Comparison of ENCODE assay signal across 1 cellular context in genomic region chr3:132900479-132900878, GRCh38.
TF ChIP-seq lines count a peak whose summit lies in the region.

No MANE protein-coding gene starts in this region.

TF ChIP-seq in H1, 55 proteins besides CTCF, POLR2A, EP300 and RAD21 (continued from another document):
- no peak for TF ChIP-seq CHD1 (IDR thresholded peaks at IDR 0.05; ENCODE audit: low read depth, low read length)
- no peak for TF ChIP-seq JUN (IDR thresholded peaks at IDR 0.05; ENCODE audit: low read depth, low read length)
- TF ChIP-seq SIRT6 (IDR thresholded peaks at IDR 0.05; ENCODE audit: low read length), result no peak
- no peak for TF ChIP-seq ZNF274 (IDR thresholded peaks at IDR 0.05; ENCODE audit: borderline replicate concordance, extremely low read depth, low read length)
- TF ChIP-seq TCF12 (IDR thresholded peaks at IDR 0.05; ENCODE audit: low read depth, low read length), result no peak
- no peak for TF ChIP-seq CBX5 (IDR thresholded peaks at IDR 0.05; ENCODE audit: low read depth, low read length)
- TF ChIP-seq CHD7 (IDR thresholded peaks at IDR 0.05; ENCODE audit: insufficient replicate concordance, low read length), result no peak
- TF ChIP-seq RNF2 (IDR thresholded peaks at IDR 0.05; ENCODE audit: borderline replicate concordance, low read depth, low read length, missing control alignments, poor library complexity, severe bottlenecking), result no peak
- no peak for TF ChIP-seq ASH2L (IDR thresholded peaks at IDR 0.05; ENCODE audit: low read length)
- no peak for TF ChIP-seq SIX5 (IDR thresholded peaks at IDR 0.05; ENCODE audit: low read depth, low read length)
- no peak for TF ChIP-seq POU5F1 (IDR thresholded peaks at IDR 0.05; ENCODE audit: low read depth, low read length)
